8 cellular contexts compared by ENCODE assay signal in the genomic region with DNA sequence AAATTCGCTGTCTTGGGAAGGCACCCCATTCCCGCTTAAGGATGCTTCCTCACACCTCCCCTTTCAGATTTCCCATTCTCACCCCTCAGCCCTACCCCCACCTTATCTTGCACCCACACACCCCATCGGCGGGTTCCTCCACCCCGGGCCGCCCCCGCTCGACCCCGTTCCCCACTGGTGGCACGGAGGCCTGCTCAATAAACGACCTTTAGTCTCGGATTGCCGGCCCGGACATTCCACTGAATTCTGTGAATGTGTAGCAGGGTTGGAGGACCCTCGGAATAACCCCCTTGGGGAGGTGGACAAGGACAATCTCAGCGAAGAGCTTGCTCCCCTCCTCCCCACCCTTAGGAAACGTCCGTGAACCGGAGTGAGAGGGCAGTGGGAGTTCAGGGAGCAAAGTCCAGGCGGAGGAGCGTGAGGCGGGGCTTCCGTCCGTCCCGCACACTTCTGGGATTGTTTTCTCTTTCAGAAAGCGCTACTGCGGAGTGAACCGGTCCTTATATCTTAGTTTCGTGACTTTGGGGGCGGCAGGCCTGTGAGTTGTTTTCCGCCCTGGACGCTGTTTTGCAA. TPM values are rescaled to one million over a fixed set of nuclear protein-coding genes. Genes with fewer than 3 reads are reported as not detected.
A peak's percentile ranks its signal among the peaks of the same experiment; 100 is the strongest.
DNase-seq lines count a peak whose midpoint lies in the region; ATAC-seq and TF ChIP-seq lines count a peak whose summit lies in the region.

No MANE protein-coding gene starts in this region.

- peaks cover 0 to under 1% (median 0%) of the 10 kb centered on the region in 8 donors for H3K9me3 Mint-ChIP-seq in CD4-positive, alpha-beta memory T cell
- peaks cover 2% of the 10 kb centered on the region for H3K9me3 Mint-ChIP-seq in neural progenitor cell

- peaks cover 26% of the 10 kb centered on the region in 2 donors for H3K36me3 Mint-ChIP-seq in CD4-positive, alpha-beta memory T cell
- H3K36me3 Mint-ChIP-seq in neural progenitor cell = peaks cover 21% of the 10 kb centered on the region

- H3K36me3 ChIP-seq in CD4-positive, alpha-beta memory T cell (ENCODE audit: insufficient read depth, low read length) = peaks cover 15% of the 10 kb centered on the region
- H3K36me3 ChIP-seq in esophagus (ENCODE audit: control insufficient read depth in 2 of 2, insufficient read depth in 2 of 2, low read length in 1 of 2) (peaks cover 0 to 8% of the 10 kb centered on the region in 2 donors), neural progenitor cell (no peaks in the 10 kb centered on the region)

- peaks cover 53% of the 10 kb centered on the region for H3K4me1 ChIP-seq in CD4-positive, alpha-beta memory T cell (ENCODE audit: insufficient read depth, low read length)
- H3K4me1 ChIP-seq in esophagus (ENCODE audit: control insufficient read depth in 2 of 2, insufficient read depth in 2 of 2, low read length in 1 of 2) = peaks cover 17 to 28% of the 10 kb centered on the region in 2 donors
- peaks cover 41% of the 10 kb centered on the region for H3K4me1 ChIP-seq in neural progenitor cell

- TF ChIP-seq CTCF in neural progenitor cell (IDR thresholded peaks at IDR 0.05) = no peak

- H3K27ac Mint-ChIP-seq in CD4-positive, alpha-beta memory T cell = peak overlapping the region in 2 of 7 donors; percentile 59 to 65
- no peak overlapping the region for H3K27ac Mint-ChIP-seq in neural progenitor cell

- no peak for ATAC-seq in HG02571 (IDR thresholded peaks at IDR 0.05; ENCODE audit: unreplicated experiment)

- peak overlapping the region; percentile 60 to 83 (median 74) for H3K4me3 Mint-ChIP-seq in CD4-positive, alpha-beta memory T cell
- peak overlapping the region; percentile 80 for H3K4me3 Mint-ChIP-seq in neural progenitor cell

- no peaks in the 10 kb centered on the region for H3K9me3 ChIP-seq in CD4-positive, alpha-beta memory T cell (ENCODE audit: control insufficient read depth in 1 of 2, low read length in 2 of 2)
- H3K9me3 ChIP-seq in esophagus (ENCODE audit: control insufficient read depth in 2 of 2, insufficient read depth in 1 of 2, low read depth in 1 of 2, low read length in 1 of 2) (no peaks in the 10 kb centered on the region), neural progenitor cell (ENCODE audit: low read depth) (no peaks in the 10 kb centered on the region)

- H3K27ac ChIP-seq in CD4-positive, alpha-beta memory T cell (ENCODE audit: low read depth, low read length) = no peak overlapping the region
- H3K27ac ChIP-seq in esophagus (ENCODE audit: low read depth in 2 of 2, low read length in 1 of 2) (peak overlapping the region in 1 of 2 donors; percentile 49), neural progenitor cell (no peak overlapping the region)

- no peak overlapping the region for H3K9ac ChIP-seq in neural progenitor cell

- H3K4me3 ChIP-seq in CD4-positive, alpha-beta memory T cell (ENCODE audit: low read length in 2 of 2) = no peak overlapping the region
- H3K4me3 ChIP-seq in esophagus (ENCODE audit: low read depth in 1 of 2, low read length in 2 of 2) (peak overlapping the region; percentile 46 to 56), neural progenitor cell (peak overlapping the region; percentile 46)

- DNase-seq in CD4-positive, alpha-beta memory T cell = no peak
- DNase-seq in NOMO-1 treated with DMSO at 0.1 percent for 48 hours (lab: John Stamatoyannopoulos, UW; ENCODE audit: unreplicated experiment) = peak; percentile 10
- peak; percentile 42 for DNase-seq in neural progenitor cell (ENCODE audit: low spot score)
- no peak for DNase-seq in SHP77 (lab: John Stamatoyannopoulos, UW)
- no peak for DNase-seq in NCI-H2227 treated with DMSO at 0.1 percent for 48 hours (lab: John Stamatoyannopoulos, UW)
- no peak for DNase-seq in CD1c-positive myeloid dendritic cell (ENCODE audit: extremely low spot score)

- peak overlapping the region; percentile 67 for H2AFZ ChIP-seq in neural progenitor cell (replicated peaks)

- intact Hi-C loops in CD4-positive, alpha-beta memory T cell (cut with micrococcal nuclease) = no loop called here

- peaks cover 20 to 87% (median 55%) of the 10 kb centered on the region in 4 donors for H3K4me1 Mint-ChIP-seq in CD4-positive, alpha-beta memory T cell
- H3K4me1 Mint-ChIP-seq in neural progenitor cell = peaks cover 52% of the 10 kb centered on the region

- 21% methylated on average over 32 of the region's 32 CpGs for WGBS in esophagus, 2 donors

- peaks cover 35% of the 10 kb centered on the region for H4K20me1 ChIP-seq in neural progenitor cell (ENCODE audit: low read depth)

- H3K27me3 Mint-ChIP-seq in CD4-positive, alpha-beta memory T cell = peaks cover 24 to 68% of the 10 kb centered on the region in 2 donors
- H3K27me3 Mint-ChIP-seq in neural progenitor cell (ENCODE audit: insufficient read depth, low read depth) = peaks cover 83% of the 10 kb centered on the region

- CTCF ChIA-PET in CD4-positive, alpha-beta memory T cell (lab: Charles Lee; ENCODE audit: partially characterized antibody) = interaction anchor here (1.2 kb wide), 1 partner anchor 19 kb away, joined by 5 read pairs; the partner anchor contains the start of genes CCDC142 and TTC31

- H3F3A ChIP-seq in neural progenitor cell (ENCODE audit: low read depth) = peaks cover 50% of the 10 kb centered on the region

- H3K27me3 ChIP-seq in CD4-positive, alpha-beta memory T cell (ENCODE audit: insufficient read depth, low read length) = peaks cover 38% of the 10 kb centered on the region
- H3K27me3 ChIP-seq in esophagus (ENCODE audit: control insufficient read depth in 1 of 2, insufficient read depth in 2 of 2, low read length in 2 of 2) (peaks cover 0 to 14% of the 10 kb centered on the region in 2 donors), neural progenitor cell (peaks cover 89% of the 10 kb centered on the region)

- peaks cover 13% of the 10 kb centered on the region for H3K79me2 ChIP-seq in neural progenitor cell (ENCODE audit: low read depth)

- peak overlapping the region; percentile 85 for H3K4me2 ChIP-seq in neural progenitor cell

- POLR2A ChIA-PET in CD4-positive, alpha-beta memory T cell (lab: Charles Lee; ENCODE audit: partially characterized antibody) = interaction anchor here (1.1 to 8.0 kb wide), 5 partner anchors 14 to 29 kb away, joined by 3 to 60 read pairs (median 26); partner anchors contain the start of genes AUP1, CCDC142, HTRA2 and MRPL53

RNA-seq across cellular contexts. Expression of gene LBX2, which starts 2.8 kb away (rescaled TPM):
- under 1 TPM in 1 of 2 experiments, not detected in 1; 0.30 TPM for total RNA-seq in CD4-positive, alpha-beta memory T cell
- polyA plus RNA-seq in CD4-positive, alpha-beta memory T cell = under 1 TPM in 1 of 2 donors, not detected in 1; 0.23 TPM
- polyA plus RNA-seq in esophagus = under 1 TPM; 0.12 to 0.18 TPM
- 0.12 TPM in 1 of 2 replicates, not detected in the other for total RNA-seq in neural progenitor cell (ENCODE audit: low replicate concordance)

RNA-seq across cellular contexts. Expression of gene PCGF1, which starts 5.3 kb away (rescaled TPM):
- total RNA-seq in CD4-positive, alpha-beta memory T cell = 10 to 100 TPM; 31.1 to 42.2 TPM
- polyA plus RNA-seq in CD4-positive, alpha-beta memory T cell = 10 to 100 TPM; 10.4 to 16.7 TPM
- polyA plus RNA-seq in esophagus = 10 to 100 TPM; 16.1 to 18.2 TPM
- 10.9 and 13.8 TPM in 2 replicates for total RNA-seq in neural progenitor cell (ENCODE audit: low replicate concordance)

RNA-seq across cellular contexts. Expression of gene TLX2, which starts 12.0 kb away (rescaled TPM):
- under 1 TPM; 0.52 to 0.53 TPM for total RNA-seq in CD4-positive, alpha-beta memory T cell
- under 1 TPM; 0.14 to 0.33 TPM for polyA plus RNA-seq in CD4-positive, alpha-beta memory T cell
- polyA plus RNA-seq in esophagus = under 1 TPM in 1 of 2 donors, not detected in 1; 0.01 TPM
- total RNA-seq in neural progenitor cell (ENCODE audit: low replicate concordance) = not detected in 2 replicates

RNA-seq across cellular contexts. Expression of gene TTC31, which starts 19.4 kb away (rescaled TPM):
- total RNA-seq in CD4-positive, alpha-beta memory T cell = 10 to 100 TPM; 43.7 to 46.9 TPM
- 10 to 100 TPM; 17.0 to 19.2 TPM for polyA plus RNA-seq in CD4-positive, alpha-beta memory T cell
- 10 to 100 TPM in 1 of 2 donors, 1 to 10 TPM in 1; 9.7 to 13.4 TPM for polyA plus RNA-seq in esophagus
- total RNA-seq in neural progenitor cell (ENCODE audit: low replicate concordance) = 22.6 and 41.1 TPM in 2 replicates

RNA-seq across cellular contexts. Expression of gene CCDC142, which starts 19.4 kb away (rescaled TPM):
- 10 to 100 TPM; 63.9 to 67.6 TPM for total RNA-seq in CD4-positive, alpha-beta memory T cell
- polyA plus RNA-seq in CD4-positive, alpha-beta memory T cell = 10 to 100 TPM in 1 of 2 donors, 1 to 10 TPM in 1; 3.6 to 10.2 TPM
- polyA plus RNA-seq in esophagus = 10 to 100 TPM in 1 of 2 donors, 1 to 10 TPM in 1; 4.3 to 10.3 TPM
- total RNA-seq in neural progenitor cell (ENCODE audit: low replicate concordance) = 12.0 and 22.3 TPM in 2 replicates

Comparison
In these comparisons a context has a peak if more than half of its experiments do, and no peak if none do; other contexts are left out.
1. DNase-seq: peak in NOMO-1 treated with DMSO at 0.1 percent for 48 hours (single experiment) and neural progenitor cell (single experiment); none in CD4-positive, alpha-beta memory T cell (0 of 5), SHP77 (0 of 2), NCI-H2227 treated with DMSO at 0.1 percent for 48 hours (single experiment) and CD1c-positive myeloid dendritic cell (single experiment).
2. H3K4me3 ChIP-seq: peak in esophagus (2 of 2) and neural progenitor cell (single experiment); none in CD4-positive, alpha-beta memory T cell (0 of 2).